In the genomic region with DNA sequence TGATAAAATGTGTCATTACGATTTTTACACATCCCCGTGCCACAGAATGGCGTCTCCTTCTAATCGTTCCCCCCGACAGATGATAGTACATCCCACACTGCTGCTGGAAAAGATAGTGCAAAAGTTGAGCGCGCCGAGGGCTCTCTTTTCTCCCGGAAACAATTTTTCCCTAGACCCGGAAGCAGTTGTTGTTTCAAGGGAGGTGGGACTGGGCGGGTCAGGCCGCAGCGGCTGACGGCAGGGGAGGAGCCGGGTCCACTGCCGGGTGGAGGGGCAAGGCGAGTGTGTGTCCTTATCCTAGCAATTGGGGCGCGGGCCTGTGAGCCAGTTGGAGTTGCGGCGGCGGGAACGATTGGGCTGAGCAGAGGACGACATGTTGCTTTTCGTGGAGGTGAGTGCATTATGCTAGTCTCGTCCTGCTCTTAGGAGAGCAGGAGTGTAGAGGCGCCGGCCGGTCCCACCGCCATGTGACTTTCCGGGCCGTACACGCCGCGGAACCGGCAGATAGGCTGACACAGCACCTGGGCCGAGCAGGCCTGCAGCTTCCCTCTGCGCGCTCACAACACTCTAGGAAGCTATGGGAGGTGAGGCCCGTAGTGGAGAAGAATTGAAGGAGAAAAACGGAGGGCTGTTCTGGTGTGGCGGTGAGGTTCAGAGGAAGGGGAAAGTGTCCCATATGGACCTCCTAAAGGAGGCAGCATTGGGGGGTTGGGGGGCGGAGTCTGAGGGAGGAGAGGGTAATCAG, we compare ENCODE assay signal across 1 cellular context.
TF ChIP-seq lines count a peak whose summit lies in the region.

A gene (plus strand): TSS at position 248 of the 745 bp plus-strand sequence. CDS start 126 bp downstream, at position 374.

TF ChIP-seq in GM12878, 131 proteins besides CTCF, POLR2A, EP300 and RAD21 (continued from another document):
- TF ChIP-seq STAT1 (conservative IDR thresholded peaks at IDR 0.05) (no peak; the same call in 1 of the 2 replicates), ASH2L (IDR thresholded peaks at IDR 0.05; ENCODE audit: borderline replicate concordance, low read depth) (peak; percentile 35; the same call in 1 of the 2 replicates), ZZZ3 (IDR thresholded peaks at IDR 0.05; ENCODE audit: control insufficient read depth, insufficient read length, low read depth) (no peak), WRNIP1 (IDR thresholded peaks at IDR 0.05; ENCODE audit: borderline replicate concordance, low read depth, low read length) (no peak)
